8 cellular contexts compared by ENCODE assay signal in genomic region chr19:49866933-49867782, GRCh38. TPM values are rescaled to one million over a fixed set of nuclear protein-coding genes. Genes with fewer than 3 reads are reported as not detected.
A peak's percentile ranks its signal among the peaks of the same experiment; 100 is the strongest.
DNase-seq lines count a peak whose midpoint lies in the region; ATAC-seq and TF ChIP-seq lines count a peak whose summit lies in the region.

PNKP (minus strand) TSS chr19:49867576; CDS start chr19:49867204, 372 bp downstream.

- H3K4me1 ChIP-seq in PC-9 (replicated peaks; ENCODE audit: insufficient read depth) (peaks cover 36% of the 10 kb centered on the region), mucosa of rectum (ENCODE audit: control insufficient read depth in 2 of 2, insufficient read depth in 2 of 2, low read length in 2 of 2) (peaks cover 21 to 28% of the 10 kb centered on the region in 2 donors)

- H3K4me2 ChIP-seq in PC-9 = peak within 1 kb of the TSS; percentile 93

- H3K27me3 ChIP-seq in PC-9 (ENCODE audit: insufficient read depth, low read depth) = no peaks in the 10 kb centered on the region
- H3K27me3 ChIP-seq in mucosa of rectum (ENCODE audit: control insufficient read depth in 2 of 2, insufficient read depth in 2 of 2, low read length in 2 of 2) = no peaks in the 10 kb centered on the region

- H3F3A ChIP-seq in PC-9 (ENCODE audit: insufficient read depth, low read depth) = peaks cover 66% of the 10 kb centered on the region

- BruUV-seq in Calu3 (replicated peaks; lab: Mats Ljungman, UMichigan) (no TSS peak), PC-9 (replicated peaks; lab: Mats Ljungman, UMichigan) (no TSS peak)

- no peak within 1 kb of the TSS for H3K4me3 Mint-ChIP-seq in Calu3 (ENCODE audit: low read depth, unreplicated experiment)

- peak; percentile 39 for ATAC-seq in GM21528 (IDR thresholded peaks at IDR 0.05; ENCODE audit: low FRiP score, unreplicated experiment)

- H3K27ac ChIP-seq in PC-9 = peak within 1 kb of the TSS; percentile 75
- peak within 1 kb of the TSS; percentile 94 to 97 for H3K27ac ChIP-seq in mucosa of rectum (ENCODE audit: low read depth in 2 of 2, low read length in 2 of 2)

- H3K36me3 ChIP-seq in PC-9 (ENCODE audit: low read depth) = peaks cover 13% of the 10 kb centered on the region
- H3K36me3 ChIP-seq in mucosa of rectum (ENCODE audit: control insufficient read depth in 2 of 2, insufficient read depth in 2 of 2, low read length in 2 of 2) = peaks cover 15 to 22% of the 10 kb centered on the region in 2 donors

- peaks cover 5% of the 10 kb centered on the region for H3K36me3 Mint-ChIP-seq in Calu3 (ENCODE audit: insufficient read depth, unreplicated experiment)

- TF ChIP-seq CTCF in Calu3 (IDR thresholded peaks at IDR 0.05; ENCODE audit: unreplicated experiment) (no peak), PC-9 (conservative IDR thresholded peaks at IDR 0.05) (no peak), epithelial cell of proximal tubule (conservative IDR thresholded peaks at IDR 0.05; ENCODE audit: low read depth, low read length) (no peak)

- H3K79me2 ChIP-seq in PC-9 (ENCODE audit: low read depth) = peaks cover 44% of the 10 kb centered on the region

- peaks cover 46% of the 10 kb centered on the region for H3K4me1 Mint-ChIP-seq in Calu3 (ENCODE audit: low read depth, unreplicated experiment)

- H2AFZ ChIP-seq in PC-9 = peak within 1 kb of the TSS; percentile 81

- H3K9ac ChIP-seq in mucosa of rectum (ENCODE audit: low read depth in 1 of 2, low read length in 2 of 2) = peak within 1 kb of the TSS; percentile 68 to 76

- no peaks in the 10 kb centered on the region for H3K9me3 ChIP-seq in PC-9 (ENCODE audit: insufficient read depth, low read depth)
- no peaks in the 10 kb centered on the region for H3K9me3 ChIP-seq in mucosa of rectum (ENCODE audit: control insufficient read depth in 2 of 2, low read length in 2 of 2)

- peak; percentile 96 for DNase-seq in Calu3
- peak; percentile 91 for DNase-seq in KG1 (lab: John Stamatoyannopoulos, UW)
- peak; percentile 84 to 93 for DNase-seq in PC-9
- peak; percentile 94 for DNase-seq in activated T-cell treated with anti-CD3 and anti-CD28 coated beads for 48 hours (ENCODE audit: low read depth)
- peak; percentile 33 for DNase-seq in epithelial cell of proximal tubule (ENCODE audit: low read depth)
- peak; percentile 96 for DNase-seq in stimulated activated CD8-positive, alpha-beta memory T cell treated with anti-CD3 and anti-CD28 coated beads, Interleukin-4, amount 100 ng/mL, for 48 hours

- peaks cover 40% of the 10 kb centered on the region for H4K20me1 ChIP-seq in PC-9 (ENCODE audit: insufficient read depth)

- CTCF ChIA-PET in Calu3 (lab: Charles Lee) = interaction anchor here (0.8 kb wide), 2 partner anchors 9 to 54 kb away, joined by 3 read pairs; partner anchors contain the start of gene FUZ
- CTCF ChIA-PET in PC-9 (lab: Charles Lee) = interaction anchor here (0.6 kb wide), 1 partner anchor 189 kb away, joined by 10 read pairs; no protein-coding TSS in a partner anchor

- no peaks in the 10 kb centered on the region for H3K27me3 Mint-ChIP-seq in Calu3 (ENCODE audit: unreplicated experiment)

- intact Hi-C loops in Calu3 (cut with micrococcal nuclease; ENCODE audit: unreplicated experiment) (no loop called here), PC-9 (cut with micrococcal nuclease; ENCODE audit: unreplicated experiment) (loop anchor here (5.0 kb wide), 1 partner anchor 50 kb away; the partner anchor contains the start of gene MED25)

- no peak within 1 kb of the TSS for H3K27ac Mint-ChIP-seq in Calu3 (ENCODE audit: unreplicated experiment)

- H3K9me3 Mint-ChIP-seq in Calu3 (ENCODE audit: low read depth, unreplicated experiment) = no peaks in the 10 kb centered on the region

- POLR2A ChIA-PET in PC-9 (lab: Charles Lee; ENCODE audit: unreplicated experiment) = interaction anchor here (0.5 to 1.0 kb wide), 3 partner anchors 18 to 135 kb away, joined by 3 read pairs; partner anchors contain the start of gene AP2A1

- peak within 1 kb of the TSS; percentile 92 for H3K4me3 ChIP-seq in PC-9
- H3K4me3 ChIP-seq in epithelial cell of proximal tubule (ENCODE audit: low read depth, low read length) = peak within 1 kb of the TSS; percentile 97
- H3K4me3 ChIP-seq in mucosa of rectum (ENCODE audit: low read length in 2 of 2) = peak within 1 kb of the TSS; percentile 80 to 94

- no peaks in the 10 kb centered on the region for H3K9me2 ChIP-seq in PC-9 (ENCODE audit: insufficient read depth)

RNA-seq across cellular contexts. Expression of gene PNKP, which starts in this region (rescaled TPM):
- 185 and 189 TPM in 2 replicates for total RNA-seq in Calu3 (2022)
- 82.7 and 85.6 TPM in 2 replicates for total RNA-seq in PC-9 (2021)
- total RNA-seq in epithelial cell of proximal tubule = 59.2 and 71.6 TPM in 2 replicates

Comparison
In these comparisons a context has a peak if more than half of its experiments do, and no peak if none do; other contexts are left out.
1. Peak in every context shown above with its lines: DNase-seq, ATAC-seq, H3K4me3 ChIP-seq and H3K27ac ChIP-seq.
2. DNase-seq: peak in every context shown above with its lines; median percentile 96 in Calu3; 96 in stimulated activated CD8-positive, alpha-beta memory T cell treated with anti-CD3 and anti-CD28 coated beads, Interleukin-4, amount 100 ng/mL, for 48 hours; 94 in activated T-cell treated with anti-CD3 and anti-CD28 coated beads for 48 hours; 91 in KG1; 88 in PC-9; 33 in epithelial cell of proximal tubule.